Comparison of ENCODE assay signal across 8 cellular contexts in genomic region chr5:1772634-1773033, GRCh38. TPM values are rescaled to one million over a fixed set of nuclear protein-coding genes. Genes with fewer than 3 reads are reported as not detected.
DNase-seq lines count a peak whose midpoint lies in the region; ATAC-seq and TF ChIP-seq lines count a peak whose summit lies in the region.

No MANE protein-coding gene starts in this region.

- no peaks in the 10 kb centered on the region for H3K27me3 ChIP-seq in DOHH2 (ENCODE audit: control insufficient read depth, low read length)
- H3K27me3 ChIP-seq in hepatocyte: no peaks in the 10 kb centered on the region
- peaks cover 3% of the 10 kb centered on the region for H3K27me3 ChIP-seq in foreskin keratinocyte

- H3K79me2 ChIP-seq in DOHH2 (ENCODE audit: control insufficient read depth, low read length) (no peaks in the 10 kb centered on the region), hepatocyte (no peaks in the 10 kb centered on the region)

- WGBS in hepatocyte (ENCODE audit: low lambda C conversion rate, missing lambda C conversion rate): 38% methylated on average over 5 of the region's 5 CpGs
- 34 to 48% methylated on average over 5 of the region's 5 CpGs for WGBS in lower leg skin, 2 donors

- TF ChIP-seq CTCF in DOHH2 (IDR thresholded peaks at IDR 0.05; ENCODE audit: low read depth, low read length, poor library complexity, severe bottlenecking) (peak; percentile 44), HEK293 (tag by site-specific recombination; IDR thresholded peaks at IDR 0.05) (0 out of 2 replicates have a peak, but pooled peaks have one; percentile 26), hepatocyte (IDR thresholded peaks at IDR 0.05; ENCODE audit: poor library complexity) (peak; percentile 29), foreskin keratinocyte (conservative IDR thresholded peaks at IDR 0.05) (no peak), lower leg skin (IDR thresholded peaks at IDR 0.05) (no peak)

- intact Hi-C loops in lower leg skin (cut with DNase I; ENCODE audit: low total_unique reads): no loop called here

- CTCF ChIA-PET in HEK293 (lab: Yijun Ruan, JAX): interaction anchor here (0.6 to 1.9 kb wide), 2 partner anchors 10 to 131 kb away, joined by 4 to 10 read pairs; no protein-coding TSS in a partner anchor

- no peaks in the 10 kb centered on the region for H3F3A ChIP-seq in DOHH2 (ENCODE audit: control insufficient read depth, insufficient read depth)

- ATAC-seq in foreskin keratinocyte: no peak

- H3K4me2 ChIP-seq in DOHH2 (ENCODE audit: low read length): 0 out of 2 replicates have a peak overlapping the region, but pooled peaks have one; percentile 2
- no peak overlapping the region for H3K4me2 ChIP-seq in hepatocyte

- H3K4me1 ChIP-seq in DOHH2 (ENCODE audit: control insufficient read depth, low read length) (peaks cover 12% of the 10 kb centered on the region), HEK293 (ENCODE audit: control insufficient read depth, insufficient read depth, low read length) (no peaks in the 10 kb centered on the region), hepatocyte (ENCODE audit: insufficient read depth) (no peaks in the 10 kb centered on the region), foreskin keratinocyte (no peaks in the 10 kb centered on the region)

- DNase-seq in RPMI8226 (peak; percentile 62), hepatocyte (ENCODE audit: low spot score) (peak; percentile 38), foreskin keratinocyte (no peak), lower leg skin (ENCODE audit: low spot score in 2 of 2) (no peak), NK-92 (lab: John Stamatoyannopoulos, UW; ENCODE audit: unreplicated experiment) (no peak), NCI-H187 (lab: John Stamatoyannopoulos, UW) (no peak)

- no peak for TF ChIP-seq POLR2A in lower leg skin (IDR thresholded peaks at IDR 0.05)

- H3K4me3 ChIP-seq in DOHH2 (ENCODE audit: low read length) (no peak overlapping the region), HEK293 (ENCODE audit: low read depth, low read length) (no peak overlapping the region), hepatocyte (no peak overlapping the region), lower leg skin (ENCODE audit: low read depth, poor library complexity, severe bottlenecking) (no peak overlapping the region)

- H3K36me3 ChIP-seq in DOHH2 (ENCODE audit: control insufficient read depth, low read length): no peaks in the 10 kb centered on the region
- no peaks in the 10 kb centered on the region for H3K36me3 ChIP-seq in HEK293 (ENCODE audit: control insufficient read depth in 2 of 2, insufficient read depth in 1 of 2, low read length in 2 of 2)
- no peaks in the 10 kb centered on the region for H3K36me3 ChIP-seq in hepatocyte (replicated peaks; ENCODE audit: insufficient read depth, low read depth)

- no peaks in the 10 kb centered on the region for H3K9me2 ChIP-seq in DOHH2 (replicated peaks; ENCODE audit: control insufficient read depth, low read length)
- H3K9me2 ChIP-seq in hepatocyte (replicated peaks; ENCODE audit: insufficient read depth): no peaks in the 10 kb centered on the region

- H3K27ac ChIP-seq in DOHH2 (ENCODE audit: low read depth, low read length) (no peak overlapping the region), HEK293 (ENCODE audit: extremely low read depth, low read depth, low read length) (no peak overlapping the region), hepatocyte (no peak overlapping the region), foreskin keratinocyte (no peak overlapping the region)

- no peaks in the 10 kb centered on the region for H4K20me1 ChIP-seq in DOHH2 (ENCODE audit: control insufficient read depth, insufficient read depth, low read depth, low read length)
- H4K20me1 ChIP-seq in hepatocyte (ENCODE audit: insufficient read depth, poor library complexity, severe bottlenecking): no peaks in the 10 kb centered on the region

- no peak overlapping the region for H2AFZ ChIP-seq in hepatocyte

- POLR2A ChIA-PET in HEK293 (lab: Yijun Ruan, JAX): interaction anchor here (1.0 kb wide), 1 partner anchor 29 kb away, joined by 3 read pairs; the partner anchor contains the start of gene NDUFS6

- H3K9me3 ChIP-seq in DOHH2 (ENCODE audit: control insufficient read depth, insufficient read depth, low read length) (no peaks in the 10 kb centered on the region), HEK293 (ENCODE audit: control insufficient read depth, insufficient read depth, low read depth, low read length) (no peaks in the 10 kb centered on the region), hepatocyte (ENCODE audit: low read depth) (no peaks in the 10 kb centered on the region)

TF ChIP-seq in HEK293, 187 proteins besides CTCF, POLR2A, EP300 and RAD21:
- no peak for TF ChIP-seq ZNF664 (tag by site-specific recombination; IDR thresholded peaks at IDR 0.05)
- TF ChIP-seq ZBTB1 (tag by site-specific recombination; IDR thresholded peaks at IDR 0.05): no peak
- no peak for TF ChIP-seq ZNF707 (tag by site-specific recombination; IDR thresholded peaks at IDR 0.05)
- no peak for TF ChIP-seq ZNF148 (tag by site-specific recombination; IDR thresholded peaks at IDR 0.05; ENCODE audit: borderline replicate concordance)
- no peak for TF ChIP-seq ZNF555 (tag by site-specific recombination; conservative IDR thresholded peaks at IDR 0.05)
- TF ChIP-seq AEBP2 (tag by site-specific recombination; IDR thresholded peaks at IDR 0.05; ENCODE audit: borderline replicate concordance): no peak
- TF ChIP-seq ZNF776 (tag by site-specific recombination; IDR thresholded peaks at IDR 0.05; ENCODE audit: borderline replicate concordance): no peak
- no peak for TF ChIP-seq ZNF704 (tag by site-specific recombination; IDR thresholded peaks at IDR 0.05)
- TF ChIP-seq ZNF623 (tag by site-specific recombination; IDR thresholded peaks at IDR 0.05): no peak
- TF ChIP-seq ZNF629 (tag by site-specific recombination; IDR thresholded peaks at IDR 0.05): no peak
- TF ChIP-seq ZNF221 (tag by site-specific recombination; IDR thresholded peaks at IDR 0.05; ENCODE audit: borderline replicate concordance): no peak
- TF ChIP-seq KLF8 (tag by site-specific recombination; IDR thresholded peaks at IDR 0.05): no peak

RNA-seq across cellular contexts. Expression of gene MRPL36, which starts 27.0 kb away (rescaled TPM):
- total RNA-seq in hepatocyte (25.6 and 40.3 TPM in 2 replicates), foreskin keratinocyte (65.3 and 73.6 TPM in 2 replicates), lower leg skin (10 to 100 TPM; 34.6 to 59.4 (median 42.6) TPM)
- polyA plus RNA-seq in hepatocyte (96.9 and 107 TPM in 2 replicates), foreskin keratinocyte (102 and 104 TPM in 2 replicates)

RNA-seq across cellular contexts. Expression of gene NDUFS6, which starts 28.6 kb away (rescaled TPM):
- total RNA-seq in hepatocyte: 29.3 and 33.4 TPM in 2 replicates
- 103 and 108 TPM in 2 replicates for polyA plus RNA-seq in hepatocyte
- 68.2 and 84.6 TPM in 2 replicates for total RNA-seq in foreskin keratinocyte
- 154 and 160 TPM in 2 replicates for polyA plus RNA-seq in foreskin keratinocyte
- total RNA-seq in lower leg skin: 10 to 100 TPM; 22.0 to 86.9 (median 49.7) TPM

Comparison
In these comparisons a context has a peak if more than half of its experiments do, and no peak if none do; other contexts are left out.
1. CTCF ChIP-seq: peak in DOHH2 (single experiment), HEK293 (single experiment) and hepatocyte (single experiment); none in foreskin keratinocyte (single experiment) and lower leg skin (0 of 3).
2. DNase-seq: peak in RPMI8226 (single experiment) and hepatocyte (single experiment); none in foreskin keratinocyte (0 of 2), lower leg skin (0 of 2), NK-92 (single experiment) and NCI-H187 (0 of 2).